In the genomic region with DNA sequence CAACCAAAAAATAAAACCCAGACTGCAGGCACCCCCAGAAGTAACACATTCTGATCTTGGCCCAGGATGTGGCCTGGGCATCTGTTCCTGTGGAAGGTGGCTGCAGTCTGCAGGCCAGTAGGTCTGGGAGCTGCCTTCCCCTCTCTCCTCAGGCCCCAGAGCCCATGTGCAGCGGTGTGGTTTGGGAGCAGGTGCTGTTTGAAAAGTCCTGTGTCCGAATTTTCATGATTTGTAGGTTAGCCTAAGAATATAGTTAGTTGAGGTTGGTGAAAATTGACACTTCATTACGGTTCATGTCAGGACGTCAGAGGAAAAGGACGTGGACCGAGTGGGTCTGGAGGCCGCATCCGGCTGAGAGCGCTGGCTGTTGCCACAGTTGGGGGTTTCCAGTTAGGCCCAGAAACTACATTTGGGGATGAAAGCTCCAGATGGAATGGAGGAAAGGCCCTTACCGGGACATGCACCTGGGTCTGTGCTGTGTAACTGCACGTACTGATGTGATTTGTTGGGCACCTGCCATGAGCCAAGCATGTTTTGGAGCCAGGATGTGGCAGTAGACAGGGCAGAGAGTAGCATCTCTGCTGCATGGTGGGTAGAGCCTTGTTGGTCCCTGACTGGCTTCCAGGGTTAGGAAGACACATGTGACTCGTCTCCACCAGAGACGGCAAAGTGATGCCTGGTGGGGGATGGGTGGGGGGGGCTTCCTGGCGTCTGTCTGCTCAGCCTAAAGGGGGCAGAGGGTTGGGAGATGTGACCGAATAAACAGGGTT, we compare ENCODE assay signal across 26 cellular contexts. TPM values are rescaled to one million over a fixed set of nuclear protein-coding genes. Genes with fewer than 3 reads are reported as not detected.
"Had no signal": no experiment of that assay in that cellular context is flagged by ENCODE, and none has a peak within 500 bp of the region (broad histone marks: within the 10 kb centered on the region; RNA-seq: fewer than 3 reads in every experiment).

No MANE protein-coding gene starts in this region.

- H3K4me1 Mint-ChIP-seq: memory B cell, naive B cell had no signal

- ATAC-seq: effector memory CD8-positive, alpha-beta T cell; left lobe of liver; mucosa of descending colon; pancreas had no signal

- H3K27ac Mint-ChIP-seq: memory B cell had no signal

- DNase-seq: activated CD4-positive, CD25-positive, alpha-beta regulatory T cell treated with anti-CD3 and anti-CD28 coated beads, Interleukin-2, amount 50 U/mL, for 72 hours; activated CD8-positive, alpha-beta memory T cell treated with anti-CD3 and anti-CD28 coated beads for 24 hours; activated CD8-positive, alpha-beta memory T cell treated with anti-CD3 and anti-CD28 coated beads, Interleukin-2, amount 50 U/mL, for 48 hours; activated naive CD4-positive, alpha-beta T cell treated with anti-CD3 and anti-CD28 coated beads, Interleukin-2, amount 50 U/mL, for 16 hours; activated T-cell treated with anti-CD3 and anti-CD28 coated beads, Interleukin-2, amount 50 U/mL, for 48 hours; dermis blood vessel endothelial cell; effector memory CD8-positive, alpha-beta T cell; foreskin fibroblast; hippocampal formation; islet precursor cell; naive B cell; stimulated activated CD4-positive, alpha-beta T cell treated with anti-CD3 and anti-CD28 coated beads, Interleukin-2, amount 100 ng/mL, for 24 hours; stimulated activated naive CD8-positive, alpha-beta T cell treated with anti-CD3 and anti-CD28 coated beads, Interleukin-15, Interleukin-2, amounts not matched to agents 100 U/mL and 50 U/mL, for 24 hours; substantia nigra; T1000 had no signal

- FAIRE-seq: astrocyte, bronchial epithelial cell, pancreas, urothelium cell line had no signal

- H3K27ac ChIP-seq: epithelial cell of prostate, pancreas, tibial nerve had no signal

- H3K27me3 ChIP-seq: pancreas, tibial nerve had no signal

- H3K4me1 ChIP-seq: pancreas had no signal

- H3K27me3 Mint-ChIP-seq: effector memory CD8-positive, alpha-beta T cell; naive B cell had no signal

- H3K9me3 Mint-ChIP-seq: effector memory CD8-positive, alpha-beta T cell; memory B cell; naive B cell had no signal

- H3K4me3 Mint-ChIP-seq: effector memory CD8-positive, alpha-beta T cell; memory B cell; naive B cell had no signal

- H3K4me3 ChIP-seq: mucosa of descending colon, pancreas, tibial nerve had no signal

- H3K9me3 ChIP-seq: mucosa of descending colon, pancreas, tibial nerve had no signal

RNA-seq across cellular contexts. Expression of a gene that starts 21.7 kb away (rescaled TPM):
- total RNA-seq: bronchial epithelial cell; T-helper 1 cell treated with Interleukin-12 subunit alpha and Interleukin-12 subunit beta and Interleukin-4 antibody, amounts not matched to agents 30 ng/mL and 1 ng/mL, for 36 hours; tibial nerve had no signal

RNA-seq across cellular contexts. Expression of a gene that starts 43.1 kb away (rescaled TPM):
- total RNA-seq: astrocyte; glomerular endothelial cell; T-helper 1 cell treated with Interleukin-12 subunit alpha and Interleukin-12 subunit beta and Interleukin-4 antibody, amounts not matched to agents 30 ng/mL and 1 ng/mL, for 36 hours had no signal
